ENCODE assay signal across 21 cellular contexts in genomic region chr12:102757154-102757873, GRCh38.
DNase-seq lines count a peak whose midpoint lies in the region; ATAC-seq and TF ChIP-seq lines count a peak whose summit lies in the region.
"Had no signal": no experiment of that assay in that cellular context is flagged by ENCODE, and none has a peak within 500 bp of the region (broad histone marks: within the 10 kb centered on the region; RNA-seq: fewer than 3 reads in every experiment).

No MANE protein-coding gene starts in this region.

- intact Hi-C loops in Right ventricle myocardium superior (cut with DNase I): no loop called here
- intact Hi-C loops in uterus (cut with DNase I; ENCODE audit: low total_unique reads): no loop called here

- peak overlapping the region; percentile 76 for H2AFZ ChIP-seq in osteoblast (ENCODE audit: low read length)

- DNase-seq in NCI-H510A treated with DMSO at 0.1 percent for 48 hours (lab: John Stamatoyannopoulos, UW) (peak; percentile 16), NCI-H510A (lab: John Stamatoyannopoulos, UW) (no peak), Right ventricle myocardium superior (peak; percentile 70), osteoblast (ENCODE audit: insufficient read length, low spot score, missing footprints) (no peak), uterus (peak; percentile 77 to 79), RKO (ENCODE audit: low spot score) (no peak), NCI-H2081 (lab: John Stamatoyannopoulos, UW) (no peak)
- DNase-seq: activated naive CD8-positive, alpha-beta T cell treated with anti-CD3 and anti-CD28 coated beads for 36 hours; caudate nucleus; DMS79; effector CD4-positive, alpha-beta T cell; KG1; kidney; midbrain; nucleus accumbens; T-cell; upper lobe of left lung; WERI-Rb-1 had no signal

- H3K9me3 ChIP-seq in osteoblast (ENCODE audit: low read depth, low read length) (no peaks in the 10 kb centered on the region), uterus (no peaks in the 10 kb centered on the region)
- H3K9me3 ChIP-seq: upper lobe of left lung had no signal

- H3K27me3 ChIP-seq in osteoblast (ENCODE audit: insufficient read depth, low read length) (no peaks in the 10 kb centered on the region), uterus (no peaks in the 10 kb centered on the region)
- H3K27me3 ChIP-seq: upper lobe of left lung had no signal

- peak overlapping the region; percentile 46 for H3K4me2 ChIP-seq in osteoblast (ENCODE audit: insufficient read depth, low read length)

- H3K4me1 ChIP-seq in osteoblast (ENCODE audit: insufficient read depth, low read length) (no peaks in the 10 kb centered on the region), uterus (peaks cover 0 to 17% of the 10 kb centered on the region in 2 donors)
- H3K4me1 ChIP-seq: upper lobe of left lung had no signal

- H4K20me1 ChIP-seq in osteoblast (ENCODE audit: insufficient read depth, low read length): no peaks in the 10 kb centered on the region

- H3K27ac ChIP-seq in osteoblast (ENCODE audit: low read depth, low read length) (no peak overlapping the region), uterus (peak overlapping the region; percentile 67 to 74)
- H3K27ac ChIP-seq: C4-2B, upper lobe of left lung, WERI-Rb-1 had no signal

- H3K36me3 ChIP-seq in osteoblast (ENCODE audit: insufficient read depth, low read length) (no peaks in the 10 kb centered on the region), uterus (no peaks in the 10 kb centered on the region)
- H3K36me3 ChIP-seq: upper lobe of left lung, WERI-Rb-1 had no signal

- H3K79me2 ChIP-seq in osteoblast (ENCODE audit: insufficient read depth, low read length): no peaks in the 10 kb centered on the region

- TF ChIP-seq CTCF in osteoblast (IDR thresholded peaks at IDR 0.05; ENCODE audit: extremely low read depth, low read depth, low read length): no peak
- no peak for TF ChIP-seq CTCF in uterus (IDR thresholded peaks at IDR 0.05)

- no peak for TF ChIP-seq POLR2A in uterus (IDR thresholded peaks at IDR 0.05)

- ATAC-seq in Right ventricle myocardium superior (ENCODE audit: poor library complexity) (peak; percentile 68), GM18520 (IDR thresholded peaks at IDR 0.05; ENCODE audit: unreplicated experiment) (no peak)
- ATAC-seq: HCT116, T-cell had no signal

- no peak overlapping the region for H3K4me3 ChIP-seq in osteoblast (ENCODE audit: insufficient read depth, low read length)
- no peak overlapping the region for H3K4me3 ChIP-seq in uterus
- H3K4me3 ChIP-seq: upper lobe of left lung had no signal

Comparison
In these comparisons a context has a peak if more than half of its experiments do, and no peak if none do; other contexts are left out.
1. DNase-seq: peak in NCI-H510A treated with DMSO at 0.1 percent for 48 hours (single experiment), Right ventricle myocardium superior (single experiment) and uterus (2 of 2); none in NCI-H510A (single experiment), osteoblast (single experiment), RKO (single experiment) and NCI-H2081 (0 of 2).